In genomic region chr12:64627781-64628180, GRCh38 we compare ENCODE assay signal across 12 cellular contexts. TPM values are rescaled to one million over a fixed set of nuclear protein-coding genes. Genes with fewer than 3 reads are reported as not detected.
DNase-seq lines count a peak whose midpoint lies in the region; ATAC-seq and TF ChIP-seq lines count a peak whose summit lies in the region.
"Had no signal": no experiment of that assay in that cellular context is flagged by ENCODE, and none has a peak within 500 bp of the region (broad histone marks: within the 10 kb centered on the region; RNA-seq: fewer than 3 reads in every experiment).

No MANE protein-coding gene starts in this region.

- no peaks in the 10 kb centered on the region for H4K20me1 ChIP-seq in mammary epithelial cell (ENCODE audit: insufficient read depth, low read length)

- TF ChIP-seq CTCF in mammary epithelial cell (conservative IDR thresholded peaks at IDR 0.05 in 1 of 2, IDR thresholded peaks at IDR 0.05 in 1 of 2; ENCODE audit: extremely low read depth in 1 of 2, insufficient read depth in 1 of 2, low read depth in 1 of 2, low read length in 2 of 2) (no peak), vagina (IDR thresholded peaks at IDR 0.05) (no peak)

- H3K79me2 ChIP-seq in mammary epithelial cell (ENCODE audit: insufficient read depth, low read length), result peaks cover 85% of the 10 kb centered on the region

- H3K36me3 Mint-ChIP-seq in activated naive CD4-positive, alpha-beta T cell treated with anti-CD3 and anti-CD28 coated beads, Interleukin-2, amount 50 U/mL, for 24 hours, result peaks cover 22% of the 10 kb centered on the region
- H3K36me3 Mint-ChIP-seq in activated naive CD4-positive, alpha-beta T cell treated with anti-CD3 and anti-CD28 coated beads, Interleukin-2, amount 50 U/mL, for 72 hours, result peaks cover 22 to 33% of the 10 kb centered on the region in 2 donors
- peaks cover 21% of the 10 kb centered on the region for H3K36me3 Mint-ChIP-seq in memory B cell

- TF ChIP-seq POLR2A in vagina (IDR thresholded peaks at IDR 0.05), result no peak

- H3K27ac ChIP-seq in mammary epithelial cell (ENCODE audit: insufficient read depth, low read depth, low read length) (no peak overlapping the region), vagina (peak overlapping the region; percentile 15)
- H3K27ac ChIP-seq: C4-2B, ovary had no signal

- H3K27me3 ChIP-seq in mammary epithelial cell (ENCODE audit: insufficient read depth, low read length) (no peaks in the 10 kb centered on the region), vagina (no peaks in the 10 kb centered on the region)
- H3K27me3 ChIP-seq: ovary had no signal

- no peak overlapping the region for H3K4me2 ChIP-seq in mammary epithelial cell (ENCODE audit: insufficient read depth, low read depth, low read length)

- H3K9me3 ChIP-seq in mammary epithelial cell (replicated peaks; ENCODE audit: insufficient read depth, low read length), result no peaks in the 10 kb centered on the region
- no peaks in the 10 kb centered on the region for H3K9me3 ChIP-seq in vagina
- H3K9me3 ChIP-seq: ovary had no signal

- no peak for ATAC-seq in activated naive CD4-positive, alpha-beta T cell treated with anti-CD3 and anti-CD28 coated beads, Interleukin-2, amount 50 U/mL, for 72 hours
- no peak for ATAC-seq in memory B cell (ENCODE audit: low read depth)
- ATAC-seq in HG03280 (IDR thresholded peaks at IDR 0.05; ENCODE audit: unreplicated experiment), result no peak

- H3K27ac Mint-ChIP-seq in activated naive CD4-positive, alpha-beta T cell treated with anti-CD3 and anti-CD28 coated beads, Interleukin-2, amount 50 U/mL, for 24 hours, result peak overlapping the region; percentile 48
- peak overlapping the region in 1 of 2 donors; percentile 17 for H3K27ac Mint-ChIP-seq in activated naive CD4-positive, alpha-beta T cell treated with anti-CD3 and anti-CD28 coated beads, Interleukin-2, amount 50 U/mL, for 72 hours
- H3K27ac Mint-ChIP-seq in memory B cell, result peak overlapping the region; percentile 70
- H3K27ac Mint-ChIP-seq: activated naive CD8-positive, alpha-beta T cell treated with anti-CD3 and anti-CD28 coated beads, Interleukin-2, amount 10 ng/mL, durations not matched to agents 7 days and 5 days had no signal

- CTCF ChIA-PET in mammary epithelial cell (lab: Charles Lee; ENCODE audit: low non-redundant PET), result no interaction called here

- H3K4me3 Mint-ChIP-seq in activated naive CD4-positive, alpha-beta T cell treated with anti-CD3 and anti-CD28 coated beads, Interleukin-2, amount 50 U/mL, for 24 hours, result peak overlapping the region; percentile 5
- no peak overlapping the region for H3K4me3 Mint-ChIP-seq in memory B cell
- H3K4me3 Mint-ChIP-seq: activated naive CD8-positive, alpha-beta T cell treated with anti-CD3 and anti-CD28 coated beads, Interleukin-2, amount 10 ng/mL, durations not matched to agents 7 days and 5 days had no signal

- dilution Hi-C loops in mammary epithelial cell (cut with HindIII; ENCODE audit: low sequenced_read_pairs), result no loop called here

- no peak overlapping the region for H2AFZ ChIP-seq in mammary epithelial cell (ENCODE audit: low read depth, low read length)

- peaks cover 82% of the 10 kb centered on the region for H3K4me1 Mint-ChIP-seq in activated naive CD4-positive, alpha-beta T cell treated with anti-CD3 and anti-CD28 coated beads, Interleukin-2, amount 50 U/mL, for 24 hours
- peaks cover 50% of the 10 kb centered on the region for H3K4me1 Mint-ChIP-seq in memory B cell

- H3K4me1 ChIP-seq in mammary epithelial cell (ENCODE audit: insufficient read depth, low read length), result peaks cover 16% of the 10 kb centered on the region
- peaks cover 40% of the 10 kb centered on the region for H3K4me1 ChIP-seq in vagina

- H3K27me3 Mint-ChIP-seq in activated naive CD4-positive, alpha-beta T cell treated with anti-CD3 and anti-CD28 coated beads, Interleukin-2, amount 50 U/mL, for 24 hours, result no peaks in the 10 kb centered on the region
- no peaks in the 10 kb centered on the region for H3K27me3 Mint-ChIP-seq in memory B cell
- H3K27me3 Mint-ChIP-seq: activated naive CD8-positive, alpha-beta T cell treated with anti-CD3 and anti-CD28 coated beads, Interleukin-2, amount 10 ng/mL, durations not matched to agents 7 days and 5 days had no signal

- intact Hi-C loops in mammary epithelial cell (cut with micrococcal nuclease) (no loop called here), vagina (cut with DNase I) (no loop called here)

- H3K4me3 ChIP-seq in mammary epithelial cell (replicated peaks in 1 of 3; ENCODE audit: insufficient read depth in 1 of 3, low read depth in 2 of 3, low read length in 3 of 3) (no peak overlapping the region), vagina (no peak overlapping the region)
- H3K4me3 ChIP-seq: ovary had no signal

- H3K9ac ChIP-seq in mammary epithelial cell (ENCODE audit: insufficient read depth, low read length), result no peak overlapping the region

- in situ Hi-C loops in mammary epithelial cell (cut with MboI; ENCODE audit: low sequenced_read_pairs in 2 of 2) (no loop called here), ACHN (cut with HindIII; ENCODE audit: low pct_ligation_motif_present, low pct_unique_long_range_greater_than_20kb, low sequenced_read_pairs) (no loop called here)

- DNase-seq in activated naive CD4-positive, alpha-beta T cell treated with anti-CD3 and anti-CD28 coated beads, Interleukin-2, amount 50 U/mL, for 72 hours (ENCODE audit: low spot score in 2 of 2), result no peak
- DNase-seq in mammary epithelial cell, result peak; percentile 45
- no peak for DNase-seq in memory B cell (ENCODE audit: low spot score in 2 of 2)
- DNase-seq in vagina (ENCODE audit: extremely low spot score in 2 of 2), result no peak
- no peak for DNase-seq in ACHN
- no peak for DNase-seq in NAMALWA (ENCODE audit: low spot score)
- DNase-seq: activated naive CD8-positive, alpha-beta T cell treated with anti-CD3 and anti-CD28 coated beads, Interleukin-2, amount 10 ng/mL, durations not matched to agents 7 days and 5 days; NCI-H774; ovary had no signal

- H3K36me3 ChIP-seq in mammary epithelial cell (ENCODE audit: insufficient read depth, low read length) (no peaks in the 10 kb centered on the region), vagina (peaks cover 0 to 3% of the 10 kb centered on the region in 2 donors)
- H3K36me3 ChIP-seq: ovary had no signal

- BruUV-seq in mammary epithelial cell (replicated peaks; lab: Mats Ljungman, UMichigan), result no TSS peak

- H3K9me3 Mint-ChIP-seq in activated naive CD4-positive, alpha-beta T cell treated with anti-CD3 and anti-CD28 coated beads, Interleukin-2, amount 50 U/mL, for 24 hours, result no peaks in the 10 kb centered on the region
- H3K9me3 Mint-ChIP-seq in activated naive CD4-positive, alpha-beta T cell treated with anti-CD3 and anti-CD28 coated beads, Interleukin-2, amount 50 U/mL, for 72 hours, result peaks cover 8 to 14% of the 10 kb centered on the region in 2 donors
- peaks cover 3% of the 10 kb centered on the region for H3K9me3 Mint-ChIP-seq in memory B cell

RNA-seq across cellular contexts. Expression of gene RASSF3, which starts 17.5 kb away (rescaled TPM):
- 10 to 100 TPM; 23.4 to 36.0 TPM for total RNA-seq in activated naive CD4-positive, alpha-beta T cell treated with anti-CD3 and anti-CD28 coated beads, Interleukin-2, amount 50 U/mL, for 72 hours
- 10 to 100 TPM; 23.0 to 24.3 TPM for total RNA-seq in mammary epithelial cell
- 14.0 TPM for polyA plus RNA-seq in mammary epithelial cell
- polyA minus RNA-seq in mammary epithelial cell, result 10.4 TPM
- 29.5 TPM for total RNA-seq in vagina
